In the genomic region with DNA sequence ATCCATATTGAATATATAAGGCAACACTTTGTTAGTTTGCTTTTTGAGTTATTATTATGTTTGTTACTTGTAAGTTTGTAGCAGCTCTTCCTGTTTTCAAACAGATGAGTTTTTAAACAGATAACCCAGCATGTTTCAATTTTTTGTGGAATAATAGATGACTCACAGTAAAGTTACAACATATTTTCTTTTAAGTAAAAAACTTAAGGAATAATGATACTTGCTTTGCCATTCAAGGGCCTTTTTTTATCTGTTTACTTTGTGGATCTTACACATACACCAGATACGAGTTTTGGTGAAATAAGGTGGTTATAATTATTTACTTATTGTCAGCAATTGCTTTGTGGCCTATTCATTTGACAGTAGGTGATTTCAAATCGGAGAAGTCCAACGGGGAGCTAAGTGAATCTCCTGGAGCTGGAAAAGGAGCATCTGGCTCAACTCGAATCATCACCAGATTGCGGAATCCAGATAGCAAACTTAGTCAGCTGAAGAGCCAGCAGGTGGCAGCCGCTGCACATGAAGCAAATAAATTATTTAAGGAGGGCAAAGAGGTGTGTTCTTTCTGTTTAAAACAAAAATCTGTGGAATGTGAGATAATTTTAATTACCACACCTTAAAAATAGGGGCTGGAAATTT, we compare ENCODE assay signal across 9 cellular contexts.
DNase-seq lines count a peak whose midpoint lies in the region; ATAC-seq, FAIRE-seq and TF ChIP-seq lines count a peak whose summit lies in the region.
"Had no signal": no experiment of that assay in that cellular context is flagged by ENCODE, and none has a peak within 500 bp of the region (broad histone marks: within the 10 kb centered on the region; RNA-seq: fewer than 3 reads in every experiment).

No MANE protein-coding gene starts in this region.

- FAIRE-seq in bronchial epithelial cell (lab: Jason Lieb, UNC) = no peak

- no peaks in the 10 kb centered on the region for H3K27me3 ChIP-seq in bronchial epithelial cell (ENCODE audit: control insufficient read depth, insufficient read depth, low read length)

- H3K27ac Mint-ChIP-seq in mesothelial cell of epicardium = peak overlapping the region; percentile 56

- H3K36me3 Mint-ChIP-seq in mesothelial cell of epicardium = peaks cover 30% of the 10 kb centered on the region

- no peak overlapping the region for H3K4me3 ChIP-seq in LNCaP clone FGC (ENCODE audit: low read depth, low read length)
- H3K4me3 ChIP-seq in bronchial epithelial cell (ENCODE audit: low read depth, low read length) = no peak overlapping the region

- peaks cover 7% of the 10 kb centered on the region for H3K36me3 ChIP-seq in bronchial epithelial cell (ENCODE audit: control insufficient read depth, insufficient read depth, low read length)

- ATAC-seq in GM18858 (IDR thresholded peaks at IDR 0.05; ENCODE audit: unreplicated experiment) (no peak), HG02571 (IDR thresholded peaks at IDR 0.05; ENCODE audit: unreplicated experiment) (no peak), GM21367 (IDR thresholded peaks at IDR 0.05; ENCODE audit: unreplicated experiment) (no peak)

- H3K27me3 Mint-ChIP-seq in mesothelial cell of epicardium (ENCODE audit: low read depth) = no peaks in the 10 kb centered on the region

- H3K4me1 Mint-ChIP-seq in mesothelial cell of epicardium = peaks cover 3% of the 10 kb centered on the region

- TF ChIP-seq CTCF in LNCaP clone FGC (IDR thresholded peaks at IDR 0.05; ENCODE audit: control insufficient read depth, extremely low read depth, insufficient read depth) = peak; percentile 72
- peak; percentile 45 for TF ChIP-seq CTCF in bronchial epithelial cell (IDR thresholded peaks at IDR 0.05; ENCODE audit: insufficient read depth, low read length, severe bottlenecking)
- TF ChIP-seq CTCF in mesothelial cell of epicardium (IDR thresholded peaks at IDR 0.05; ENCODE audit: unreplicated experiment) = no peak

- DNase-seq in Caki2 (ENCODE audit: low read depth) = peak; percentile 24
- peak; percentile 19 for DNase-seq in LNCaP clone FGC (ENCODE audit: low read depth)
- peak; percentile 63 for DNase-seq in bronchial epithelial cell (ENCODE audit: low read depth)
- DNase-seq in mesothelial cell of epicardium (ENCODE audit: low spot score in 2 of 2, unreplicated experiment in 2 of 2) = no peak
- DNase-seq in activated CD8-positive, alpha-beta memory T cell treated with anti-CD3 and anti-CD28 coated beads for 24 hours = no peak
- DNase-seq: T1000 had no signal

- no peaks in the 10 kb centered on the region for H3K9me3 Mint-ChIP-seq in mesothelial cell of epicardium

- in situ Hi-C loops in Caki2 (cut with HindIII; ENCODE audit: low pct_unique_long_range_greater_than_20kb, low sequenced_read_pairs) = no loop called here

- no peak overlapping the region for H3K4me3 Mint-ChIP-seq in mesothelial cell of epicardium

Comparison
In these comparisons a context has a peak if more than half of its experiments do, and no peak if none do; other contexts are left out.
1. DNase-seq: peak in Caki2 (single experiment), LNCaP clone FGC (single experiment) and bronchial epithelial cell (single experiment); none in mesothelial cell of epicardium (0 of 2) and activated CD8-positive, alpha-beta memory T cell treated with anti-CD3 and anti-CD28 coated beads for 24 hours (single experiment).